1 cellular context compared by ENCODE assay signal in the genomic region with DNA sequence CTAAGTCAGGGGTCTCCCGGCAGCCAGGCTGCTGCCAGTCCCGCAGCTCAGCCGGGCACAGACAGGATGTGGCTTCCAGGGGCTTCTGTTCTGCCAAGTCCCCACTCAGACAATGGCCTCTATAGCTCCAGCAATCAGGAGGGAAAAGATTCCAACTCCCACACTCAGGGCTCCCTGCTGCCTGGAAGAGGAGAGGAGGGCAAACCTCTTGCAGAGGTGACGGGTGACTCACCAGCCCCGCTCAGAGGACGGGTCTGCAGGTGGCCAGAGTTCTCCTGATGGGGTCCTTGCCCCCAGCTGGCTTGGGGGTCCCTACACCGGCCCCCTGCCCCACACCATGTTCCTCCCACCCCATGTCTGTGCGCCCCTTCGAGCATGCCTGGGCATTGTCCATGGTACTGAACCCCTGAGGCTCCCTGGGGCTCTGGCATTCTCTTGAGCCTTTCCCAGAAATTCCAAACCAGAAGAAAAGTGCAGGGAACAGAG.
TF ChIP-seq lines count a peak whose summit lies in the region.

No MANE protein-coding gene starts in this region.

TF ChIP-seq in K562, 482 proteins besides CTCF, POLR2A, EP300 and RAD21:
- TF ChIP-seq ZBTB8A (IDR thresholded peaks at IDR 0.05; ENCODE audit: partially characterized antibody) (no peak), ZNF263 (CRISPR knock-in tag; IDR thresholded peaks at IDR 0.05; ENCODE audit: borderline replicate concordance) (0 out of 2 replicates have a peak, but pooled peaks have one; percentile 8), EHMT2 (IDR thresholded peaks at IDR 0.05) (peak; percentile 73; the same call in 1 of the 2 replicates), TOE1 (IDR thresholded peaks at IDR 0.05; ENCODE audit: borderline replicate concordance) (no peak), TOE1 (CRISPR knock-in tag; IDR thresholded peaks at IDR 0.05; ENCODE audit: borderline replicate concordance, low read depth) (no peak), ZNF253 (CRISPR knock-in tag; conservative IDR thresholded peaks at IDR 0.05) (no peak), ZBTB7A (IDR thresholded peaks at IDR 0.05; ENCODE audit: borderline replicate concordance, control insufficient read depth, low read depth, low read length) (0 out of 2 replicates have a peak, but pooled peaks have one; percentile 34), ZNF699 (CRISPR knock-in tag; IDR thresholded peaks at IDR 0.05; ENCODE audit: insufficient replicate concordance) (no peak), MCM7 (IDR thresholded peaks at IDR 0.05) (no peak), ZSCAN29 (IDR thresholded peaks at IDR 0.05) (no peak), MIER1 (IDR thresholded peaks at IDR 0.05; ENCODE audit: low read depth) (peak; percentile 77), JUNB (CRISPR knock-in tag; conservative IDR thresholded peaks at IDR 0.05) (no peak)
- TF ChIP-seq, protein P1, sequence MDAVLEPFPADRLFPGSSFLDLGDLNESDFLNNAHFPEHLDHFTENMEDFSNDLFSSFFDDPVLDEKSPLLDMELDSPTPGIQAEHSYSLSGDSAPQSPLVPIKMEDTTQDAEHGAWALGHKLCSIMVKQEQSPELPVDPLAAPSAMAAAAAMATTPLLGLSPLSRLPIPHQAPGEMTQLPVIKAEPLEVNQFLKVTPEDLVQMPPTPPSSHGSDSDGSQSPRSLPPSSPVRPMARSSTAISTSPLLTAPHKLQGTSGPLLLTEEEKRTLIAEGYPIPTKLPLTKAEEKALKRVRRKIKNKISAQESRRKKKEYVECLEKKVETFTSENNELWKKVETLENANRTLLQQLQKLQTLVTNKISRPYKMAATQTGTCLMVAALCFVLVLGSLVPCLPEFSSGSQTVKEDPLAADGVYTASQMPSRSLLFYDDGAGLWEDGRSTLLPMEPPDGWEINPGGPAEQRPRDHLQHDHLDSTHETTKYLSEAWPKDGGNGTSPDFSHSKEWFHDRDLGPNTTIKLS (IDR thresholded peaks at IDR 0.05; ENCODE audit: borderline replicate concordance, low read depth): no peak
- TF ChIP-seq, protein P2, sequence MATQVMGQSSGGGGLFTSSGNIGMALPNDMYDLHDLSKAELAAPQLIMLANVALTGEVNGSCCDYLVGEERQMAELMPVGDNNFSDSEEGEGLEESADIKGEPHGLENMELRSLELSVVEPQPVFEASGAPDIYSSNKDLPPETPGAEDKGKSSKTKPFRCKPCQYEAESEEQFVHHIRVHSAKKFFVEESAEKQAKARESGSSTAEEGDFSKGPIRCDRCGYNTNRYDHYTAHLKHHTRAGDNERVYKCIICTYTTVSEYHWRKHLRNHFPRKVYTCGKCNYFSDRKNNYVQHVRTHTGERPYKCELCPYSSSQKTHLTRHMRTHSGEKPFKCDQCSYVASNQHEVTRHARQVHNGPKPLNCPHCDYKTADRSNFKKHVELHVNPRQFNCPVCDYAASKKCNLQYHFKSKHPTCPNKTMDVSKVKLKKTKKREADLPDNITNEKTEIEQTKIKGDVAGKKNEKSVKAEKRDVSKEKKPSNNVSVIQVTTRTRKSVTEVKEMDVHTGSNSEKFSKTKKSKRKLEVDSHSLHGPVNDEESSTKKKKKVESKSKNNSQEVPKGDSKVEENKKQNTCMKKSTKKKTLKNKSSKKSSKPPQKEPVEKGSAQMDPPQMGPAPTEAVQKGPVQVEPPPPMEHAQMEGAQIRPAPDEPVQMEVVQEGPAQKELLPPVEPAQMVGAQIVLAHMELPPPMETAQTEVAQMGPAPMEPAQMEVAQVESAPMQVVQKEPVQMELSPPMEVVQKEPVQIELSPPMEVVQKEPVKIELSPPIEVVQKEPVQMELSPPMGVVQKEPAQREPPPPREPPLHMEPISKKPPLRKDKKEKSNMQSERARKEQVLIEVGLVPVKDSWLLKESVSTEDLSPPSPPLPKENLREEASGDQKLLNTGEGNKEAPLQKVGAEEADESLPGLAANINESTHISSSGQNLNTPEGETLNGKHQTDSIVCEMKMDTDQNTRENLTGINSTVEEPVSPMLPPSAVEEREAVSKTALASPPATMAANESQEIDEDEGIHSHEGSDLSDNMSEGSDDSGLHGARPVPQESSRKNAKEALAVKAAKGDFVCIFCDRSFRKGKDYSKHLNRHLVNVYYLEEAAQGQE (CRISPR knock-in tag; IDR thresholded peaks at IDR 0.05; ENCODE audit: low read depth): peak; percentile 74; the same call in 1 of the 2 replicates
- TF ChIP-seq, protein P3, sequence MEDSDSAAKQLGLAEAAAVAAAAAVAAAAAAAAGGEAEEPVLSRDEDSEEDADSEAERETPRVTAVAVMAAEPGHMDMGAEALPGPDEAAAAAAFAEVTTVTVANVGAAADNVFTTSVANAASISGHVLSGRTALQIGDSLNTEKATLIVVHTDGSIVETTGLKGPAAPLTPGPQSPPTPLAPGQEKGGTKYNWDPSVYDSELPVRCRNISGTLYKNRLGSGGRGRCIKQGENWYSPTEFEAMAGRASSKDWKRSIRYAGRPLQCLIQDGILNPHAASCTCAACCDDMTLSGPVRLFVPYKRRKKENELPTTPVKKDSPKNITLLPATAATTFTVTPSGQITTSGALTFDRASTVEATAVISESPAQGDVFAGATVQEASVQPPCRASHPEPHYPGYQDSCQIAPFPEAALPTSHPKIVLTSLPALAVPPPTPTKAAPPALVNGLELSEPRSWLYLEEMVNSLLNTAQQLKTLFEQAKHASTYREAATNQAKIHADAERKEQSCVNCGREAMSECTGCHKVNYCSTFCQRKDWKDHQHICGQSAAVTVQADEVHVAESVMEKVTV (CRISPR knock-in tag; IDR thresholded peaks at IDR 0.05): no peak
- TF ChIP-seq, protein P4, sequence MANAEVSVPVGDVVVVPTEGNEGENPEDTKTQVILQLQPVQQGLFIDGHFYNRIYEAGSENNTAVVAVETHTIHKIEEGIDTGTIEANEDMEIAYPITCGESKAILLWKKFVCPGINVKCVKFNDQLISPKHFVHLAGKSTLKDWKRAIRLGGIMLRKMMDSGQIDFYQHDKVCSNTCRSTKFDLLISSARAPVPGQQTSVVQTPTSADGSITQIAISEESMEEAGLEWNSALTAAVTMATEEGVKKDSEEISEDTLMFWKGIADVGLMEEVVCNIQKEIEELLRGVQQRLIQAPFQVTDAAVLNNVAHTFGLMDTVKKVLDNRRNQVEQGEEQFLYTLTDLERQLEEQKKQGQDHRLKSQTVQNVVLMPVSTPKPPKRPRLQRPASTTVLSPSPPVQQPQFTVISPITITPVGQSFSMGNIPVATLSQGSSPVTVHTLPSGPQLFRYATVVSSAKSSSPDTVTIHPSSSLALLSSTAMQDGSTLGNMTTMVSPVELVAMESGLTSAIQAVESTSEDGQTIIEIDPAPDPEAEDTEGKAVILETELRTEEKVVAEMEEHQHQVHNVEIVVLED (CRISPR knock-in tag; IDR thresholded peaks at IDR 0.05): no peak
- TF ChIP-seq, protein P5, sequence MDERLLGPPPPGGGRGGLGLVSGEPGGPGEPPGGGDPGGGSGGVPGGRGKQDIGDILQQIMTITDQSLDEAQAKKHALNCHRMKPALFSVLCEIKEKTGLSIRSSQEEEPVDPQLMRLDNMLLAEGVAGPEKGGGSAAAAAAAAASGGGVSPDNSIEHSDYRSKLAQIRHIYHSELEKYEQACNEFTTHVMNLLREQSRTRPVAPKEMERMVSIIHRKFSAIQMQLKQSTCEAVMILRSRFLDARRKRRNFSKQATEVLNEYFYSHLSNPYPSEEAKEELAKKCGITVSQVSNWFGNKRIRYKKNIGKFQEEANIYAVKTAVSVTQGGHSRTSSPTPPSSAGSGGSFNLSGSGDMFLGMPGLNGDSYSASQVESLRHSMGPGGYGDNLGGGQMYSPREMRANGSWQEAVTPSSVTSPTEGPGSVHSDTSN (CRISPR knock-in tag; IDR thresholded peaks at IDR 0.05; ENCODE audit: low read depth): no peak
- TF ChIP-seq, protein P5 (tag; conservative IDR thresholded peaks at IDR 0.05; ENCODE audit: low read depth): no peak
- TF ChIP-seq, protein P6, sequence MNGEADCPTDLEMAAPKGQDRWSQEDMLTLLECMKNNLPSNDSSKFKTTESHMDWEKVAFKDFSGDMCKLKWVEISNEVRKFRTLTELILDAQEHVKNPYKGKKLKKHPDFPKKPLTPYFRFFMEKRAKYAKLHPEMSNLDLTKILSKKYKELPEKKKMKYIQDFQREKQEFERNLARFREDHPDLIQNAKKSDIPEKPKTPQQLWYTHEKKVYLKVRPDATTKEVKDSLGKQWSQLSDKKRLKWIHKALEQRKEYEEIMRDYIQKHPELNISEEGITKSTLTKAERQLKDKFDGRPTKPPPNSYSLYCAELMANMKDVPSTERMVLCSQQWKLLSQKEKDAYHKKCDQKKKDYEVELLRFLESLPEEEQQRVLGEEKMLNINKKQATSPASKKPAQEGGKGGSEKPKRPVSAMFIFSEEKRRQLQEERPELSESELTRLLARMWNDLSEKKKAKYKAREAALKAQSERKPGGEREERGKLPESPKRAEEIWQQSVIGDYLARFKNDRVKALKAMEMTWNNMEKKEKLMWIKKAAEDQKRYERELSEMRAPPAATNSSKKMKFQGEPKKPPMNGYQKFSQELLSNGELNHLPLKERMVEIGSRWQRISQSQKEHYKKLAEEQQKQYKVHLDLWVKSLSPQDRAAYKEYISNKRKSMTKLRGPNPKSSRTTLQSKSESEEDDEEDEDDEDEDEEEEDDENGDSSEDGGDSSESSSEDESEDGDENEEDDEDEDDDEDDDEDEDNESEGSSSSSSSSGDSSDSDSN (IDR thresholded peaks at IDR 0.05; ENCODE audit: borderline replicate concordance in 1 of 2, low read depth in 2 of 2, low read length in 2 of 2): no peak
